Comparison of ENCODE assay signal across 24 cellular contexts in the genomic region with DNA sequence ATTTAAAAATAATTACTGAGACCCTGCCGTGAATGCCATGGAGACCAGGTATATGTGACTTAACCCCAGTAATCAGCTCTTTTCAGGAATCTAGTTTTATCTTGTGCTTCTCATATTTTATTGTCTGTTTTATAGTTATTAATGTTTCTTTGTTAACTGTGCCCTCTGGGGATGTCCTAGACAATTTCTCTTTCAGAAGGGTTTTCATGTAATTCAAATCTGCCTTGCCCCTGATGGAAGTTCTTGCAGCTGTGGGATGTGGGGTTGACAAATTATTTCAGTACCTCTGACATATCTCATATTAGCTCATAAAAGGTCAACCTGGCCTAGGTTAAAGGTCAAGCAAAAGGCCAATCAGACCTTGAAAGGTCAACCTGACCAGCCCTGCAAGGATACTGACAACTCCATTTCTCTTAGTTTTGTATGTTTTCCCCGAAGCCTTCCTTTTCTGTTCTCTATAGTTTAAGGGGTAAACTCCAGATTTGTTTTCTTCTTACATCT.
"Had no signal": no experiment of that assay in that cellular context is flagged by ENCODE, and none has a peak within 500 bp of the region (broad histone marks: within the 10 kb centered on the region; RNA-seq: fewer than 3 reads in every experiment).

No MANE protein-coding gene starts in this region.

- H3K4me2 ChIP-seq: hepatocyte had no signal

- H3K4me1 ChIP-seq: left ventricle myocardium inferior, tibial nerve, uterus had no signal

- H3K36me3 Mint-ChIP-seq: type B pancreatic cell had no signal

- H3K4me3 Mint-ChIP-seq: memory B cell; naive thymus-derived CD4-positive, alpha-beta T cell; natural killer cell treated with Interleukin-12 subunit alpha and Interleukin-12 subunit beta and Interleukin-15 and Interleukin-18, amount 100 ng/mL, for 72 hours; stimulated activated naive CD8-positive, alpha-beta T cell treated with anti-CD3 and anti-CD28 coated beads, Interleukin-15, amount 100 ng/mL, for 72 hours; type B pancreatic cell had no signal

- H3K27ac ChIP-seq: hepatocyte, left ventricle myocardium inferior, ovary, skin epidermis, tibial nerve, uterus had no signal

- H3K4me3 ChIP-seq: hepatocyte, left ventricle myocardium inferior, mucosa of descending colon, ovary, skin epidermis, tibial nerve, uterus had no signal

- H3K27me3 Mint-ChIP-seq: progenitor cell of endocrine pancreas, type B pancreatic cell had no signal

- H3K36me3 ChIP-seq: left ventricle myocardium inferior, ovary, tibial nerve, uterus had no signal

- DNase-seq: islet precursor cell; left ventricle myocardium inferior; midbrain; mucosa of descending colon; naive thymus-derived CD4-positive, alpha-beta T cell; ovary; retina; right cardiac atrium; stimulated activated CD4-positive, alpha-beta T cell treated with anti-CD3 and anti-CD28 coated beads, Interleukin-12 subunit alpha, Interleukin-12 subunit beta, amount 100 ng/mL, for 4 hours; stimulated activated CD4-positive, alpha-beta T cell treated with anti-CD3 and anti-CD28 coated beads, Interleukin-15, amount 100 ng/mL, for 24 hours; stimulated activated CD4-positive, alpha-beta T cell treated with anti-CD3 and anti-CD28 coated beads, Interleukin-2, amount 100 ng/mL, for 24 hours; stimulated activated CD4-positive, alpha-beta T cell treated with anti-CD3 and anti-CD28 coated beads, Interleukin-4, amount 100 ng/mL, for 1 hour; stimulated activated naive CD4-positive, alpha-beta T cell treated with Interleukin-2 at 50 U/mL for 16 hours; stimulated activated naive CD8-positive, alpha-beta T cell treated with anti-CD3 and anti-CD28 coated beads, Interleukin-15, amount 100 ng/mL, for 72 hours; substantia nigra; uterus had no signal

- H3K4me1 Mint-ChIP-seq: memory B cell had no signal

- ATAC-seq: mucosa of descending colon; naive thymus-derived CD4-positive, alpha-beta T cell; natural killer cell treated with Interleukin-12 subunit alpha and Interleukin-12 subunit beta and Interleukin-15 and Interleukin-18, amount 100 ng/mL, for 72 hours; right cardiac atrium; sciatic nerve; stimulated activated naive CD8-positive, alpha-beta T cell treated with anti-CD3 and anti-CD28 coated beads, Interleukin-15, amount 100 ng/mL, for 72 hours had no signal

- H3K27me3 ChIP-seq: hepatocyte, ovary, tibial nerve, uterus had no signal

- H3K79me2 ChIP-seq: hepatocyte had no signal

- H2AFZ ChIP-seq: hepatocyte had no signal

- H3K27ac Mint-ChIP-seq: memory B cell; naive thymus-derived CD4-positive, alpha-beta T cell; progenitor cell of endocrine pancreas; stimulated activated naive CD8-positive, alpha-beta T cell treated with anti-CD3 and anti-CD28 coated beads, Interleukin-15, amount 100 ng/mL, for 72 hours; type B pancreatic cell had no signal
